10 cellular contexts compared by ENCODE assay signal in the genomic region with DNA sequence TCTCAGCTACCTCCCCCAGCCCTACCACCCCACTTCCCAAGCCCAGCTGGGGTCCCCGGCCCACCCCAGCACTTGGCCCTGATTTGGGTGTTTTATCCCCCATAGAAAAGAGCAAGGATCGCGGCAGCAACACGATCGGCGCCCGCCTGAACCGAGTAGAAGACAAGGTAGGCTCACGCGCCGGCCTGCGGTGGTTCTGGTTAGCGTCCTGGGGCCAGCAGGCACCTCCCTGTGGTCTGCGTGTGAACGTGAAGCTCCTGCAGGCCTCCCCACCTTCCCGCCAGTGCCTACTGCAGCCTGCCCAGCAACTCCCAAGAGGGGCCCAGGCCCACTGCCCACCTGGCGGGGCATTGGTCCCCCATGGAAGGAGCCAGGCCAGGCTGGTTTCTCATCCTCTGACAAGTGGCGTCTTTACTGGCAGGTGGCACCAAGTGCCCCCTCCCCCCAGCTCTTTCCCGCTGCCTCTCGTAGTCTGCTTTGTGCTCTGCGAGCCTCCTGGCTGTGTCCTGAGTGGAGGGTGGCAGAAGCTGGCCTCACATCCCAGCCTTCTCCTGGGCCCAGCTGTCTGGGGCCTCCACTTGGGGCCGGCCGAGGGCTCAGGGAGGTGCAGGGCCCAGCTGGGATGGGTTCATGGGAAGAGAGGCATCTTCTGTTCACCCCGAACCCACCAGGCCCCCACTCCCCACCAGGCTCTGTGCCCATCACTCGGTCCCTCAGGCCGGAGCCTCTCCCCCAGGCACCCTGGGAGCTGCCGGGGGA.
DNase-seq lines count a peak whose midpoint lies in the region; ATAC-seq and TF ChIP-seq lines count a peak whose summit lies in the region.
"Had no signal": no experiment of that assay in that cellular context is flagged by ENCODE, and none has a peak within 500 bp of the region (broad histone marks: within the 10 kb centered on the region; RNA-seq: fewer than 3 reads in every experiment).

No MANE protein-coding gene starts in this region.

- ATAC-seq in right cardiac atrium (peak in 1 of 2 donors; percentile 1), HG03457 (IDR thresholded peaks at IDR 0.05; ENCODE audit: unreplicated experiment) (no peak), GM21390 (IDR thresholded peaks at IDR 0.05; ENCODE audit: unreplicated experiment) (no peak)
- ATAC-seq in stimulated activated naive B cell treated with anti-CD40 and anti-IgM and Interleukin-4, amounts not matched to agents 10 μg/mL and 1 μg/mL and 100 μg/mL, for 72 hours (replicated peaks) = peak; percentile 6 to 12
- ATAC-seq: stimulated activated naive CD8-positive, alpha-beta T cell treated with anti-CD3 and anti-CD28 coated beads, Interleukin-15, amount 100 ng/mL, for 72 hours had no signal

- no peak for TF ChIP-seq CTCF in WERI-Rb-1 (IDR thresholded peaks at IDR 0.05; ENCODE audit: low read depth, low read length)

- peaks cover 4 to 18% of the 10 kb centered on the region in 2 donors for H3K36me3 Mint-ChIP-seq in stimulated activated naive B cell treated with anti-CD40 and anti-IgM and Interleukin-4, amounts not matched to agents 10 μg/mL and 1 μg/mL and 100 μg/mL, for 72 hours
- H3K36me3 Mint-ChIP-seq: activated naive CD8-positive, alpha-beta T cell had no signal

- peaks cover 14 to 28% of the 10 kb centered on the region in 2 donors for H3K4me1 Mint-ChIP-seq in stimulated activated naive B cell treated with anti-CD40 and anti-IgM and Interleukin-4, amounts not matched to agents 10 μg/mL and 1 μg/mL and 100 μg/mL, for 72 hours

- H3K9me3 ChIP-seq in WERI-Rb-1 (ENCODE audit: severe bottlenecking) (no peaks in the 10 kb centered on the region), right cardiac atrium (ENCODE audit: control insufficient read depth, low read length) (no peaks in the 10 kb centered on the region)

- intact Hi-C loops in right cardiac atrium (cut with DNase I) = loop anchor here in 1 of 4 donors (10.0 kb wide), 1 partner anchor 233 kb away; no protein-coding TSS in a partner anchor

- peak; percentile 41 for DNase-seq in NCI-H1436 (lab: John Stamatoyannopoulos, UW)
- no peak for DNase-seq in NCI-H1436 treated with DMSO at 0.1 percent for 48 hours (lab: John Stamatoyannopoulos, UW)
- DNase-seq in WERI-Rb-1 = peak; percentile 5
- peak in 2 of 3 donors; percentile 61 to 68 for DNase-seq in right cardiac atrium
- DNase-seq in stimulated activated naive B cell treated with anti-CD40 and anti-IgM and Interleukin-4, amounts not matched to agents 10 μg/mL and 1 μg/mL and 100 μg/mL, for 72 hours = no peak
- no peak for DNase-seq in cerebellum (ENCODE audit: low spot score)

- H3K4me3 ChIP-seq in WERI-Rb-1 (ENCODE audit: low read depth, low read length) (no peak overlapping the region), right cardiac atrium (ENCODE audit: low read length) (no peak overlapping the region)

- H3K36me3 ChIP-seq in WERI-Rb-1 = no peaks in the 10 kb centered on the region

- H3K27me3 ChIP-seq in WERI-Rb-1 (ENCODE audit: insufficient read depth, low read depth, severe bottlenecking) = no peaks in the 10 kb centered on the region
- H3K27me3 ChIP-seq in right cardiac atrium (ENCODE audit: control insufficient read depth, insufficient read depth) = no peaks in the 10 kb centered on the region

- H3K4me3 Mint-ChIP-seq in stimulated activated naive B cell treated with anti-CD40 and anti-IgM and Interleukin-4, amounts not matched to agents 10 μg/mL and 1 μg/mL and 100 μg/mL, for 72 hours = peak overlapping the region in 1 of 2 donors; percentile 6
- H3K4me3 Mint-ChIP-seq: activated naive CD8-positive, alpha-beta T cell; stimulated activated naive CD8-positive, alpha-beta T cell treated with anti-CD3 and anti-CD28 coated beads, Interleukin-15, amount 100 ng/mL, for 72 hours had no signal

- H3K9me3 Mint-ChIP-seq in stimulated activated naive B cell treated with anti-CD40 and anti-IgM and Interleukin-4, amounts not matched to agents 10 μg/mL and 1 μg/mL and 100 μg/mL, for 72 hours = peaks cover 4% of the 10 kb centered on the region in 2 donors
- H3K9me3 Mint-ChIP-seq: stimulated activated naive CD8-positive, alpha-beta T cell treated with anti-CD3 and anti-CD28 coated beads, Interleukin-15, amount 100 ng/mL, for 72 hours had no signal

- H3K4me1 ChIP-seq in right cardiac atrium (ENCODE audit: control insufficient read depth, insufficient read depth, low read length) = peaks cover 19% of the 10 kb centered on the region

- H3K27ac Mint-ChIP-seq in stimulated activated naive B cell treated with anti-CD40 and anti-IgM and Interleukin-4, amounts not matched to agents 10 μg/mL and 1 μg/mL and 100 μg/mL, for 72 hours = peak overlapping the region; percentile 25
- H3K27ac Mint-ChIP-seq: activated naive CD8-positive, alpha-beta T cell; stimulated activated naive CD8-positive, alpha-beta T cell treated with anti-CD3 and anti-CD28 coated beads, Interleukin-15, amount 100 ng/mL, for 72 hours had no signal

- H3K27ac ChIP-seq in WERI-Rb-1 (no peak overlapping the region), right cardiac atrium (ENCODE audit: low read length) (peak overlapping the region; percentile 76)

- peaks cover 0 to 22% of the 10 kb centered on the region in 2 donors for H3K27me3 Mint-ChIP-seq in stimulated activated naive B cell treated with anti-CD40 and anti-IgM and Interleukin-4, amounts not matched to agents 10 μg/mL and 1 μg/mL and 100 μg/mL, for 72 hours
- H3K27me3 Mint-ChIP-seq: activated naive CD8-positive, alpha-beta T cell; stimulated activated naive CD8-positive, alpha-beta T cell treated with anti-CD3 and anti-CD28 coated beads, Interleukin-15, amount 100 ng/mL, for 72 hours had no signal

- WGBS in right cardiac atrium = 71% methylated on average over 27 of the region's 27 CpGs

Comparison
In these comparisons a context has a peak if more than half of its experiments do, and no peak if none do; other contexts are left out.
1. DNase-seq: peak in NCI-H1436 (single experiment), WERI-Rb-1 (single experiment) and right cardiac atrium (2 of 3); none in NCI-H1436 treated with DMSO at 0.1 percent for 48 hours (single experiment), stimulated activated naive B cell treated with anti-CD40 and anti-IgM and Interleukin-4, amounts not matched to agents 10 μg/mL and 1 μg/mL and 100 μg/mL, for 72 hours (single experiment) and cerebellum (single experiment).
2. ATAC-seq: peak in stimulated activated naive B cell treated with anti-CD40 and anti-IgM and Interleukin-4, amounts not matched to agents 10 μg/mL and 1 μg/mL and 100 μg/mL, for 72 hours (2 of 2); none in HG03457 (single experiment) and GM21390 (single experiment).